ENCODE assay signal across 19 cellular contexts in genomic region chr3:64846009-64846408, GRCh38.
DNase-seq lines count a peak whose midpoint lies in the region; ATAC-seq and TF ChIP-seq lines count a peak whose summit lies in the region.
"Had no signal": no experiment of that assay in that cellular context is flagged by ENCODE, and none has a peak within 500 bp of the region (broad histone marks: within the 10 kb centered on the region; RNA-seq: fewer than 3 reads in every experiment).

No MANE protein-coding gene starts in this region.

- H3K4me1 ChIP-seq in HEK293 (ENCODE audit: control insufficient read depth, insufficient read depth, low read length) (no peaks in the 10 kb centered on the region), heart left ventricle (no peaks in the 10 kb centered on the region)
- H3K4me1 ChIP-seq: A549, Caco-2 had no signal

- WGBS in heart left ventricle, 4 donors = 89 to 95% (median 94%) methylated on average over 5 of the region's 5 CpGs

- H3K36me3 ChIP-seq in HEK293 (ENCODE audit: control insufficient read depth in 2 of 2, insufficient read depth in 1 of 2, low read length in 2 of 2) (no peaks in the 10 kb centered on the region), heart left ventricle (no peaks in the 10 kb centered on the region)
- H3K36me3 ChIP-seq: BLaER1 treated with 17β-estradiol and CSF1 and Interleukin-3, amounts not matched to agents 10 nM and 100 nM had no signal

- H3K9me3 Mint-ChIP-seq in glutamatergic neuron (ENCODE audit: unreplicated experiment) = peaks cover 1% of the 10 kb centered on the region
- H3K9me3 Mint-ChIP-seq in nephron = no peaks in the 10 kb centered on the region

- TF ChIP-seq CTCF in HEK293 (tag by site-specific recombination; IDR thresholded peaks at IDR 0.05) (no peak), glutamatergic neuron (IDR thresholded peaks at IDR 0.05; ENCODE audit: partially characterized antibody, unreplicated experiment) (no peak), nephron (IDR thresholded peaks at IDR 0.05; ENCODE audit: unreplicated experiment in 3 of 3) (no peak), heart left ventricle (IDR thresholded peaks at IDR 0.05) (no peak)

- intact Hi-C loops in heart left ventricle (cut with DNase I) = loop anchor here in 1 of 10 donors (2.0 kb wide), 1 partner anchor 45 kb away; no protein-coding TSS in a partner anchor

- H3K27ac ChIP-seq in HEK293 (ENCODE audit: extremely low read depth, low read depth, low read length) (no peak overlapping the region), heart left ventricle (no peak overlapping the region)
- H3K27ac ChIP-seq: 22Rv1; A549; BLaER1 treated with 17β-estradiol and CSF1 and Interleukin-3, amounts not matched to agents 10 nM and 100 nM; C4-2B had no signal

- no peaks in the 10 kb centered on the region for H3K27me3 ChIP-seq in heart left ventricle
- H3K27me3 ChIP-seq: BLaER1 treated with 17β-estradiol and CSF1 and Interleukin-3, amounts not matched to agents 10 nM and 100 nM had no signal

- no peak overlapping the region for H3K4me3 Mint-ChIP-seq in glutamatergic neuron (ENCODE audit: unreplicated experiment)
- H3K4me3 Mint-ChIP-seq in nephron = no peak overlapping the region
- H3K4me3 Mint-ChIP-seq: B cell; CD4-positive, alpha-beta T cell; CD8-positive, alpha-beta T cell had no signal

- ATAC-seq in GM21786 (IDR thresholded peaks at IDR 0.05; ENCODE audit: unreplicated experiment) (no peak), heart left ventricle (no peak), GM18502 (IDR thresholded peaks at IDR 0.05; ENCODE audit: poor library complexity, unreplicated experiment) (no peak)
- ATAC-seq: A549; CD8-positive, alpha-beta T cell had no signal

- no peak overlapping the region for H3K4me3 ChIP-seq in HEK293 (ENCODE audit: low read depth, low read length)
- H3K4me3 ChIP-seq in heart left ventricle = no peak overlapping the region
- H3K4me3 ChIP-seq: A549; BLaER1 treated with 17β-estradiol and CSF1 and Interleukin-3, amounts not matched to agents 10 nM and 100 nM had no signal

- no peak for TF ChIP-seq POLR2A in heart left ventricle (IDR thresholded peaks at IDR 0.05)

- H3K9me3 ChIP-seq in HEK293 (ENCODE audit: control insufficient read depth, insufficient read depth, low read depth, low read length) = no peaks in the 10 kb centered on the region
- no peaks in the 10 kb centered on the region for H3K9me3 ChIP-seq in heart left ventricle
- H3K9me3 ChIP-seq: A549, Caco-2 had no signal

- peak; percentile 24 for DNase-seq in glutamatergic neuron
- DNase-seq in left kidney (ENCODE audit: low read depth, low spot score) = peak; percentile 68
- no peak for DNase-seq in globus pallidus (ENCODE audit: low spot score)
- DNase-seq in heart left ventricle = no peak
- DNase-seq: AML-193; Caco-2; Calu3; CD4-positive, alpha-beta T cell; CD8-positive, alpha-beta T cell; GF-D8 had no signal

- POLR2A ChIA-PET in HEK293 (lab: Yijun Ruan, JAX) = no interaction called here

- CTCF ChIA-PET in HEK293 (lab: Yijun Ruan, JAX) = no interaction called here

- peak overlapping the region; percentile 22 for H3K27ac Mint-ChIP-seq in glutamatergic neuron (ENCODE audit: unreplicated experiment)
- peak overlapping the region; percentile 73 to 82 (median 77) for H3K27ac Mint-ChIP-seq in nephron
- H3K27ac Mint-ChIP-seq: B cell; CD4-positive, alpha-beta T cell; CD8-positive, alpha-beta T cell had no signal

- H3K36me3 Mint-ChIP-seq in glutamatergic neuron (ENCODE audit: unreplicated experiment) (no peaks in the 10 kb centered on the region), nephron (ENCODE audit: low read depth) (peaks cover 5% of the 10 kb centered on the region)
- H3K36me3 Mint-ChIP-seq: CD8-positive, alpha-beta T cell had no signal

- H3K27me3 Mint-ChIP-seq in glutamatergic neuron (ENCODE audit: unreplicated experiment) = peaks cover 2% of the 10 kb centered on the region
- H3K27me3 Mint-ChIP-seq in nephron (ENCODE audit: low read depth) = no peaks in the 10 kb centered on the region
- H3K27me3 Mint-ChIP-seq: B cell; CD4-positive, alpha-beta T cell had no signal

- peaks cover 12% of the 10 kb centered on the region for H3K4me1 Mint-ChIP-seq in glutamatergic neuron (ENCODE audit: low read depth, unreplicated experiment)
- H3K4me1 Mint-ChIP-seq in nephron = peaks cover 38% of the 10 kb centered on the region
- H3K4me1 Mint-ChIP-seq: B cell had no signal

TF ChIP-seq in HEK293, 187 proteins besides CTCF, POLR2A, EP300 and RAD21:
- TF ChIP-seq, protein P1, sequence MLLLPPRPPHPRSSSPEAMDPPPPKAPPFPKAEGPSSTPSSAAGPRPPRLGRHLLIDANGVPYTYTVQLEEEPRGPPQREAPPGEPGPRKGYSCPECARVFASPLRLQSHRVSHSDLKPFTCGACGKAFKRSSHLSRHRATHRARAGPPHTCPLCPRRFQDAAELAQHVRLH (tag by site-specific recombination; IDR thresholded peaks at IDR 0.05) = no peak
- TF ChIP-seq ZNF555 (tag by site-specific recombination; conservative IDR thresholded peaks at IDR 0.05) (no peak), ZNF114 (tag by site-specific recombination; IDR thresholded peaks at IDR 0.05) (no peak), ZNF623 (tag by site-specific recombination; IDR thresholded peaks at IDR 0.05) (no peak), GLIS1 (tag by site-specific recombination; IDR thresholded peaks at IDR 0.05) (peak; percentile 46)

Comparison
In these comparisons a context has a peak if more than half of its experiments do, and no peak if none do; other contexts are left out.
1. DNase-seq: peak in glutamatergic neuron (single experiment) and left kidney (single experiment); none in globus pallidus (single experiment) and heart left ventricle (0 of 5).